Comparison of ENCODE assay signal across 8 cellular contexts in the genomic region with DNA sequence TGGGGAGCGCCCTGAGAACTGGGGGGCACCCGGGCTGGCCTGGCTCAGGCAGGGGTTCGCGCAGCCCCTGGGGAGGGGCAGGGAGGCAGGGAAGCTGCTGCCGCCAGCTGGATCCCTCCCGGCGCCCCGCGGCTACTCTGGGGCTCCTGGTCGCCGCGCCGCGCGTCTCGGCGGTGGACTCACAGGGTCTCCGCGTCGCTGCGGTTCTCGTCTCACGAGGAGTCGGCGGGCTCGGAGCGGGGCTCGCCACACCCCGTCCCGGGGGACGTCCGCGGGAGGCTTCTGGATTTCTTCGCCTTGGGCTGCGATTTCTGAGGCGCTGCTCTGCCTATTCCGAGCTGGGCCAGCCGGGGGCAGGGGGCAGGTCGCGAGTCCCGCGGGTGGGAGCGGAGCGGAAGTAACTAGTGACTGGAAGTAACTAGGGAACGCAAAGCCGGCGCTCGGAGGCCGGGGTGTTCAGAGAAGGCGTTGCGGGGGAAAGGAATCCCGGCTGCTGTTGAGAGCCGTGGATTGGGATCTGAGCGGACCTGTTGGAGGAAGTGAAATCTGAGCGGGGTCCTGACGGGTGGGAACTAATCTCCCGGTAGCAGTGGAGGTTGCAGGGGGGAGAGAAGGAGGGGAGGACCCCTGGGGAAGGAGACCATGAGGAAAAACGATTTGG. TPM values are rescaled to one million over a fixed set of nuclear protein-coding genes. Genes with fewer than 3 reads are reported as not detected.
DNase-seq lines count a peak whose midpoint lies in the region; ATAC-seq and TF ChIP-seq lines count a peak whose summit lies in the region.

No MANE protein-coding gene starts in this region.

- CTCF ChIA-PET in SK-N-SH (lab: Yijun Ruan, JAX), result interaction anchor here (0.6 to 1.7 kb wide), 7 partner anchors 10 to 183 kb away, joined by 3 to 4 read pairs (median 3); partner anchors contain the start of gene HBEGF

- H3K9me2 ChIP-seq in SK-N-SH, result no peaks in the 10 kb centered on the region

- no peak for TF ChIP-seq RAD21 in SK-N-SH (IDR thresholded peaks at IDR 0.05; ENCODE audit: low read length)

- no peaks in the 10 kb centered on the region; the same call in 1 of the 2 replicates for H3K79me2 ChIP-seq in SK-N-SH (ENCODE audit: insufficient read depth)

- peak overlapping the region; percentile 66 to 78 for H3K27ac ChIP-seq in SK-N-SH (ENCODE audit: low read depth in 2 of 2, low read length in 1 of 2)
- peak overlapping the region; percentile 94 for H3K27ac ChIP-seq in cardiac muscle cell
- H3K27ac ChIP-seq in upper lobe of left lung, result peak overlapping the region; percentile 98 to 99 (median 98)

- H3K27ac Mint-ChIP-seq in activated naive CD8-positive, alpha-beta T cell treated with anti-CD3 and anti-CD28 coated beads, Interleukin-2, amount 10 ng/mL, durations not matched to agents 7 days and 5 days, result peak overlapping the region; percentile 68

- H3K4me3 Mint-ChIP-seq in activated naive CD8-positive, alpha-beta T cell treated with anti-CD3 and anti-CD28 coated beads, Interleukin-2, amount 10 ng/mL, durations not matched to agents 7 days and 5 days, result peak overlapping the region; percentile 93

- H3K9ac ChIP-seq in SK-N-SH, result peak overlapping the region; percentile 79

- ATAC-seq in GM21576 (IDR thresholded peaks at IDR 0.05; ENCODE audit: unreplicated experiment) (peak; percentile 39), upper lobe of left lung (ENCODE audit: low FRiP score in 2 of 2) (peak; percentile 81 to 86)
- ATAC-seq in activated naive CD8-positive, alpha-beta T cell treated with anti-CD3 and anti-CD28 coated beads, Interleukin-2, amount 10 ng/mL, durations not matched to agents 7 days and 5 days (ENCODE audit: low read depth), result peak; percentile 55

- H3K4me3 ChIP-seq in SK-N-SH (ENCODE audit: low read depth in 2 of 2, low read length in 1 of 2), result peak overlapping the region; percentile 81 to 92
- peak overlapping the region; percentile 84 for H3K4me3 ChIP-seq in cardiac muscle cell
- peak overlapping the region; percentile 81 to 90 (median 86) for H3K4me3 ChIP-seq in upper lobe of left lung

- H3K4me1 ChIP-seq in SK-N-SH (ENCODE audit: control insufficient read depth in 1 of 2, insufficient read depth in 2 of 2, low read depth in 1 of 2, low read length in 1 of 2), result peaks cover 0 to 13% of the 10 kb centered on the region in 2 experiments; a peak in 2 of 4 replicates
- H3K4me1 ChIP-seq in cardiac muscle cell (ENCODE audit: low read depth), result peaks cover 4% of the 10 kb centered on the region
- peaks cover 23 to 42% (median 33%) of the 10 kb centered on the region in 4 donors for H3K4me1 ChIP-seq in upper lobe of left lung

- H3F3A ChIP-seq in SK-N-SH (replicated peaks; ENCODE audit: insufficient read depth), result peaks cover 12% of the 10 kb centered on the region

- H3K27me3 ChIP-seq in SK-N-SH (ENCODE audit: insufficient read depth) (no peaks in the 10 kb centered on the region), cardiac muscle cell (no peaks in the 10 kb centered on the region), upper lobe of left lung (no peaks in the 10 kb centered on the region)

- H3K36me3 ChIP-seq in SK-N-SH (replicated peaks in 1 of 2; ENCODE audit: control insufficient read depth in 1 of 2, insufficient read depth in 2 of 2, low read length in 1 of 2) (no peaks in the 10 kb centered on the region), cardiac muscle cell (no peaks in the 10 kb centered on the region), upper lobe of left lung (no peaks in the 10 kb centered on the region)

- no peaks in the 10 kb centered on the region for H4K20me1 ChIP-seq in SK-N-SH (ENCODE audit: insufficient read depth)

- no peaks in the 10 kb centered on the region for H3K9me3 ChIP-seq in SK-N-SH
- H3K9me3 ChIP-seq in cardiac muscle cell (ENCODE audit: low read depth), result no peaks in the 10 kb centered on the region
- no peaks in the 10 kb centered on the region for H3K9me3 ChIP-seq in upper lobe of left lung

- H3K4me1 Mint-ChIP-seq in activated naive CD8-positive, alpha-beta T cell treated with anti-CD3 and anti-CD28 coated beads, Interleukin-2, amount 10 ng/mL, durations not matched to agents 7 days and 5 days, result peaks cover 7% of the 10 kb centered on the region

- H3K36me3 Mint-ChIP-seq in activated naive CD8-positive, alpha-beta T cell treated with anti-CD3 and anti-CD28 coated beads, Interleukin-2, amount 10 ng/mL, durations not matched to agents 7 days and 5 days, result no peaks in the 10 kb centered on the region

- TF ChIP-seq CTCF in SK-N-SH (IDR thresholded peaks at IDR 0.05) (peak; percentile 33; the same call in 1 of the 2 replicates), cardiac muscle cell (IDR thresholded peaks at IDR 0.05; ENCODE audit: low read depth, low read length) (peak; percentile 26), upper lobe of left lung (IDR thresholded peaks at IDR 0.05) (peak; percentile 22 to 70 (median 32))

- WGBS in SK-N-SH (ENCODE audit: low lambda C conversion rate), result 1% methylated on average over 23 of the region's 58 CpGs
- 0 to 1% methylated on average over 17 to 31 of the region's 58 CpGs for WGBS in upper lobe of left lung, 2 donors

- no peaks in the 10 kb centered on the region for H3K9me3 Mint-ChIP-seq in activated naive CD8-positive, alpha-beta T cell treated with anti-CD3 and anti-CD28 coated beads, Interleukin-2, amount 10 ng/mL, durations not matched to agents 7 days and 5 days

- DNase-seq in DMS79 treated with DMSO at 0.1 percent for 48 hours (lab: John Stamatoyannopoulos, UW), result peak; percentile 10
- DNase-seq in HuH-7.5 (ENCODE audit: low spot score), result peak; percentile 58
- DNase-seq in SK-N-SH, result peak; percentile 83
- peak; percentile 76 for DNase-seq in activated naive CD8-positive, alpha-beta T cell treated with anti-CD3 and anti-CD28 coated beads, Interleukin-2, amount 10 ng/mL, durations not matched to agents 7 days and 5 days
- peak; percentile 75 to 87 for DNase-seq in cardiac muscle cell (ENCODE audit: low read depth in 1 of 2, low spot score in 1 of 2)
- DNase-seq in pons (ENCODE audit: low spot score), result peak; percentile 34
- DNase-seq in upper lobe of left lung, result peak; percentile 85 to 94

- POLR2A ChIA-PET in SK-N-SH (lab: Yijun Ruan, JAX), result interaction anchor here (1.2 to 1.5 kb wide), 2 partner anchors 68 to 171 kb away, joined by 3 to 4 read pairs; partner anchors contain the start of gene HBEGF
- POLR2A ChIA-PET in activated naive CD8-positive, alpha-beta T cell treated with anti-CD3 and anti-CD28 coated beads, Interleukin-2, amount 10 ng/mL, durations not matched to agents 7 days and 5 days (lab: Charles Lee), result interaction anchor here (0.5 to 0.6 kb wide), 2 partner anchors 546 to 921 kb away, joined by 3 to 7 read pairs; no protein-coding TSS in a partner anchor

- peak overlapping the region; percentile 97 for H2AFZ ChIP-seq in SK-N-SH (ENCODE audit: low read depth)

- TF ChIP-seq POLR2A in upper lobe of left lung (IDR thresholded peaks at IDR 0.05), result peak in 2 of 4 donors; percentile 3 to 65

- peak overlapping the region; percentile 86 for H3K4me2 ChIP-seq in SK-N-SH

- no peak for TF ChIP-seq EP300 in SK-N-SH (IDR thresholded peaks at IDR 0.05; ENCODE audit: borderline replicate concordance in 1 of 2, low read depth in 1 of 2, low read length in 1 of 2)
- TF ChIP-seq EP300 in upper lobe of left lung (IDR thresholded peaks at IDR 0.05), result no peak

- H3K27me3 Mint-ChIP-seq in activated naive CD8-positive, alpha-beta T cell treated with anti-CD3 and anti-CD28 coated beads, Interleukin-2, amount 10 ng/mL, durations not matched to agents 7 days and 5 days, result peaks cover 10% of the 10 kb centered on the region

TF ChIP-seq in SK-N-SH, 30 proteins besides CTCF, POLR2A, EP300 and RAD21 (continues in another document):
- TF ChIP-seq MAX (IDR thresholded peaks at IDR 0.05; ENCODE audit: low read depth), result no peak

RNA-seq across cellular contexts. Expression of gene CYSTM1, which starts 0.5 kb away (rescaled TPM):
- polyA plus RNA-seq in SK-N-SH (2012; rRNA removed) (27.1 and 29.3 TPM in 2 replicates), cardiac muscle cell (72.4 and 83.7 TPM in 2 replicates)
- 22.0 and 22.6 TPM in 2 replicates for polyA plus RNA-seq in SK-N-SH (2012; cell fraction: cytosol; rRNA removed)
- polyA plus RNA-seq in SK-N-SH (2012; cell fraction: nucleus; rRNA removed), result 9.9 and 20.2 TPM in 2 replicates
- total RNA-seq in activated naive CD8-positive, alpha-beta T cell treated with anti-CD3 and anti-CD28 coated beads, Interleukin-2, amount 10 ng/mL, durations not matched to agents 7 days and 5 days, result 10 to 100 TPM; 12.1 to 13.5 TPM
- total RNA-seq in cardiac muscle cell (31.8 and 53.1 TPM in 2 replicates), upper lobe of left lung (100 to 1,000 TPM in 1 of 6 donors, 10 to 100 TPM in 5; 24.1 to 139 (median 91.9) TPM)

RNA-seq across cellular contexts. Expression of gene IGIP, which starts 49.8 kb away (rescaled TPM):
- 0.72 and 0.99 TPM in 2 replicates for polyA plus RNA-seq in SK-N-SH (2012; rRNA removed)
- polyA plus RNA-seq in SK-N-SH (2012; cell fraction: cytosol; rRNA removed), result 0.98 and 1.1 TPM in 2 replicates
- 1.8 and 3.3 TPM in 2 replicates for polyA plus RNA-seq in SK-N-SH (2012; cell fraction: nucleus; rRNA removed)
- total RNA-seq in activated naive CD8-positive, alpha-beta T cell treated with anti-CD3 and anti-CD28 coated beads, Interleukin-2, amount 10 ng/mL, durations not matched to agents 7 days and 5 days, result 1 to 10 TPM; 6.9 to 7.3 TPM
- total RNA-seq in cardiac muscle cell, result 1.5 and 4.8 TPM in 2 replicates
- polyA plus RNA-seq in cardiac muscle cell, result 0.51 and 1.4 TPM in 2 replicates
- 10 to 100 TPM in 4 of 6 donors, 1 to 10 TPM in 2; 8.4 to 32.8 (median 11.8) TPM for total RNA-seq in upper lobe of left lung

Comparison
In these comparisons a context has a peak if more than half of its experiments do, and no peak if none do; other contexts are left out.
1. Peak in every context shown above with its lines: DNase-seq, ATAC-seq, H3K4me3 ChIP-seq and H3K27ac ChIP-seq.
2. DNase-seq: peak in every context shown above with its lines; median percentile 90 in upper lobe of left lung; 83 in SK-N-SH; 81 in cardiac muscle cell; 76 in activated naive CD8-positive, alpha-beta T cell treated with anti-CD3 and anti-CD28 coated beads, Interleukin-2, amount 10 ng/mL, durations not matched to agents 7 days and 5 days; 58 in HuH-7.5; 34 in pons; 10 in DMS79 treated with DMSO at 0.1 percent for 48 hours.